8 cellular contexts compared by ENCODE assay signal in the genomic region with DNA sequence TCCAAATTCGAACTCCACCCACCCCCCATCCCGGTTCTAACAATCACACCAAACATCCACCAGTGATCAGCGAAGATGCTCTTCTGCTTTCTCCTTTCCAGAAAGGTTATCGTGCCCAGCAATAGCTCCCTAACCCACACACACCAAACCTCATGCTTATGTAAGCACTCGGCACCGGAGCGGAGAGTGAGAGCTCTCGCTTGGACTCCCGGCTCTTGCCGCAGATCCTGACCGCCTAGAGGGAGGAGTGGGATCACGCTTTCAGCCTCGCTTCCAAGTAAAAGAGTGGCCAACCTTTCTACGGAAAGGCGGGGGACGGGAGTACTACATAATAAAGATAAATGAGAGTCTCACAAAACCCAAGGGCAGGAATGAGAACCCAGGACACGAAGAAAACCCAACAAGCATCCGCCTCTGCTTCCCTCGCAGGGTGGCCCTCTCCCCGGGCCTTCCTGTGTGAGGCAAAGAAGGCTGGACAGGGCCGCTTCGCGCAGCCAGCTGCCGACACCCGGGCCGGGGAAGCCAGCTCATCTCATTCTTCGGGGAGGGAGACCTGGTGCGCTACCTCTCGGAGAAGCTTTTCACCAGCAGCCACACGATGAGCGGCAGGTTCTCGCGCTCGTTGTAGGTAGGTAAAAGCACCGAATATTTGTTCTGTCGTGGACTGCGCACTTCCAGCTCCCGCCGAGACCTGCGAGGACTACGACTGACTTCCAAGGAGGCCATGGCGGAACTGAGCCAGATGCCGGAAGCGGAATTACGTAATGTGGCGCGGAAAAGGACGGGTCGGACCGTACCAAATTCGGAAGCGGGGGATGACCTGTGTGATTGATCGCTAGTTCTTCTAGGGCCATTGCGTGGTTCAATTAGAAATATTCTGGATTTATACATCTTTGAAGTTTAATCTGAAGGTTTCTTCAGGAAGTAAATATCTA. TPM values are rescaled to one million over a fixed set of nuclear protein-coding genes. Genes with fewer than 3 reads are reported as not detected.
DNase-seq lines count a peak whose midpoint lies in the region; ATAC-seq and TF ChIP-seq lines count a peak whose summit lies in the region.

A gene (minus strand): TSS at position 735 of the 935 bp plus-strand sequence. CDS start 9 bp downstream, at position 726.

- H3K4me2 ChIP-seq in skeletal muscle satellite cell (ENCODE audit: low read length), result peak within 1 kb of the TSS; percentile 100

- no peak for TF ChIP-seq CTCF in brain (conservative IDR thresholded peaks at IDR 0.05)

- DNase-seq in NCI-H187 (lab: John Stamatoyannopoulos, UW) (peak; percentile 76 to 97), NCI-H187 treated with DMSO at 0.1 percent for 48 hours (lab: John Stamatoyannopoulos, UW) (no peak), NCI-H2107 treated with DMSO at 0.1 percent for 48 hours (lab: John Stamatoyannopoulos, UW; ENCODE audit: unreplicated experiment) (peak; percentile 89), UCSD-AML1 (lab: John Stamatoyannopoulos, UW; ENCODE audit: unreplicated experiment) (peak; percentile 84)

- H3K27me3 Mint-ChIP-seq in brain, result peaks cover 11% of the 10 kb centered on the region

- H3K27ac Mint-ChIP-seq in brain, result peak within 1 kb of the TSS; percentile 99 to 100 (median 100)

- peaks cover 76% of the 10 kb centered on the region for H3K4me1 Mint-ChIP-seq in brain

- H3K4me3 Mint-ChIP-seq in brain, result peak within 1 kb of the TSS; percentile 93 to 99 (median 97)

- H3K4me3 ChIP-seq in iPS-15b (ENCODE audit: low read depth, low read length) (peak within 1 kb of the TSS; percentile 91), skeletal muscle satellite cell (ENCODE audit: low read length) (peak within 1 kb of the TSS; percentile 95)

- H3K4me1 ChIP-seq in iPS-15b (ENCODE audit: control insufficient read depth, insufficient read depth, low read length), result no peaks in the 10 kb centered on the region
- peaks cover 25% of the 10 kb centered on the region for H3K4me1 ChIP-seq in skeletal muscle satellite cell (ENCODE audit: control insufficient read depth, insufficient read depth, low read length)

- H3K36me3 Mint-ChIP-seq in brain, result peaks cover 38% of the 10 kb centered on the region

- no peaks in the 10 kb centered on the region for H3K9me3 ChIP-seq in iPS-15b (ENCODE audit: control insufficient read depth, insufficient read depth, low read length)
- no peaks in the 10 kb centered on the region for H3K9me3 ChIP-seq in skeletal muscle satellite cell (replicated peaks; ENCODE audit: low read length)

- peak within 1 kb of the TSS; percentile 88 for H3K9ac ChIP-seq in iPS-15b (ENCODE audit: low read depth, low read length)
- H3K9ac ChIP-seq in skeletal muscle satellite cell (ENCODE audit: low read depth, low read length), result peak within 1 kb of the TSS; percentile 99

- H3K36me3 ChIP-seq in iPS-15b (ENCODE audit: control insufficient read depth, insufficient read depth, low read length), result no peaks in the 10 kb centered on the region
- H3K36me3 ChIP-seq in skeletal muscle satellite cell (ENCODE audit: insufficient read depth, low read length), result peaks cover 27% of the 10 kb centered on the region

- H3K27me3 ChIP-seq in iPS-15b (ENCODE audit: control insufficient read depth, insufficient read depth, low read length) (no peaks in the 10 kb centered on the region), skeletal muscle satellite cell (ENCODE audit: control insufficient read depth, insufficient read depth, low read length) (no peaks in the 10 kb centered on the region)

- peak; percentile 63 for ATAC-seq in HG03039 (IDR thresholded peaks at IDR 0.05; ENCODE audit: unreplicated experiment)

- no peaks in the 10 kb centered on the region for H3K9me3 Mint-ChIP-seq in brain

RNA-seq across cellular contexts. Expression of the gene that starts here (rescaled TPM):
- polyA plus RNA-seq in brain (ENCODE audit: insufficient read depth, low read depth, low replicate concordance), result 29.4 TPM
- 87.7 and 102 TPM in 2 replicates for total RNA-seq in skeletal muscle satellite cell (2012; rRNA removed)
